8 cellular contexts compared by ENCODE assay signal in genomic region chr1:172727956-172728603, GRCh38.
DNase-seq lines count a peak whose midpoint lies in the region; ATAC-seq and TF ChIP-seq lines count a peak whose summit lies in the region.

No MANE protein-coding gene starts in this region.

- no peaks in the 10 kb centered on the region for H3K36me3 Mint-ChIP-seq in progenitor cell of endocrine pancreas (ENCODE audit: insufficient read depth)

- no peak overlapping the region for H3K4me3 Mint-ChIP-seq in progenitor cell of endocrine pancreas (ENCODE audit: low read depth)

- in situ Hi-C loops in SK-MEL-5 (cut with HindIII; ENCODE audit: low pct_unique_long_range_greater_than_20kb, low sequenced_read_pairs) = no loop called here

- peak; percentile 52 for TF ChIP-seq CTCF in progenitor cell of endocrine pancreas (IDR thresholded peaks at IDR 0.05; ENCODE audit: unreplicated experiment)

- no peak overlapping the region for H3K27ac Mint-ChIP-seq in progenitor cell of endocrine pancreas

- peaks cover 22% of the 10 kb centered on the region for H3K9me3 Mint-ChIP-seq in progenitor cell of endocrine pancreas (ENCODE audit: low read depth)

- DNase-seq in NCI-H345 (lab: John Stamatoyannopoulos, UW) (peak; percentile 3), NCI-H345 treated with DMSO at 0.1 percent for 48 hours (lab: John Stamatoyannopoulos, UW; ENCODE audit: unreplicated experiment) (no peak), SK-MEL-5 (ENCODE audit: low read depth, low spot score) (peak; percentile 71), dermis blood vessel endothelial cell (peak; percentile 46), progenitor cell of endocrine pancreas (ENCODE audit: low spot score, unreplicated experiment) (no peak)

- ATAC-seq in HG03103 (IDR thresholded peaks at IDR 0.05; ENCODE audit: low read depth, unreplicated experiment) (peak; percentile 42), GM19035 (IDR thresholded peaks at IDR 0.05; ENCODE audit: unreplicated experiment) (no peak), GM18520 (IDR thresholded peaks at IDR 0.05; ENCODE audit: unreplicated experiment) (no peak)

- no peaks in the 10 kb centered on the region for H3K4me1 Mint-ChIP-seq in progenitor cell of endocrine pancreas (ENCODE audit: low read depth)

- no peaks in the 10 kb centered on the region for H3K27me3 Mint-ChIP-seq in progenitor cell of endocrine pancreas

Comparison
In these comparisons a context has a peak if more than half of its experiments do, and no peak if none do; other contexts are left out.
1. DNase-seq: peak in NCI-H345 (single experiment), SK-MEL-5 (single experiment) and dermis blood vessel endothelial cell (single experiment); none in NCI-H345 treated with DMSO at 0.1 percent for 48 hours (single experiment) and progenitor cell of endocrine pancreas (single experiment).